In the genomic region with DNA sequence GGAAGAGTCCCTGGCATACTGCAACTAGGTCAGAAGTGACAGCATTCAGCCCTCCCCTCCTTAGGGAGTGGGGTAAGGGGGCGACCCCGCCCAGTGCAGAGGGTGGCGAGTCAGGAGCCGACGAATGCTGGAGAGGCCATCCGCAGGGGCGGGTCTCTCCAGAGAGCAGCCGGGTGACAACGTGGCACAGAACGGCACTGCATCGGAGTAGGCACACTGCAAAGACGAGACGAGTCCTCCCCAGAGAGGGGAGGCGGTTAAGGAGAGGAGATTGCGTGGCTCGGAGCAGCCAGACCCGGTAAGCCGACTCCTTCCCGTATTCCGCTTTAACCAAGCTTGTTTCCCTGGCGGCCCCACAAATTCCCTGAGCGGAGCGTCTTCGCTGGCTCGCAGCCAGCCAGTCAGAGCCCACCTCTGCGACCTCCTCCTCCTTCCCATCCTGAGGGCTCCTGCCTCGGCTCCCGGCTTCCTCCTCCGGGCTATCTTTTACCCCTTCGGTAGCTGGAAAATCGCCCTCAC, we compare ENCODE assay signal across 8 cellular contexts. TPM values are rescaled to one million over a fixed set of nuclear protein-coding genes. Genes with fewer than 3 reads are reported as not detected.
DNase-seq lines count a peak whose midpoint lies in the region; ATAC-seq and TF ChIP-seq lines count a peak whose summit lies in the region.

No MANE protein-coding gene starts in this region.

- H3F3A ChIP-seq in GM23338 (replicated peaks; ENCODE audit: low read depth) = no peaks in the 10 kb centered on the region

- H2AFZ ChIP-seq in GM23338 = peak overlapping the region; percentile 76; the same call in 1 of the 2 replicates
- no peak overlapping the region for H2AFZ ChIP-seq in trophoblast cell (ENCODE audit: insufficient read depth, low read length, poor library complexity)

- H4K12ac ChIP-seq in trophoblast cell (ENCODE audit: low read depth, low read length) = no peak overlapping the region

- H3K14ac ChIP-seq in trophoblast cell (ENCODE audit: low read length) = no peak overlapping the region

- no peak overlapping the region for H3K23ac ChIP-seq in trophoblast cell (ENCODE audit: low read length)

- ATAC-seq in GM23338 = peak; percentile 90

- H3K4me3 Mint-ChIP-seq in GM23338 = peak overlapping the region; percentile 81

- no peaks in the 10 kb centered on the region for H3K9me3 ChIP-seq in trophoblast cell (ENCODE audit: insufficient read depth, low read depth, low read length)
- H3K9me3 ChIP-seq in WERI-Rb-1 (ENCODE audit: severe bottlenecking) = no peaks in the 10 kb centered on the region

- H3K9me3 Mint-ChIP-seq in GM23338 = no peaks in the 10 kb centered on the region

- H3K9me2 ChIP-seq in GM23338 (ENCODE audit: insufficient read depth) = no peaks in the 10 kb centered on the region

- H4K91ac ChIP-seq in trophoblast cell (ENCODE audit: low read depth, low read length) = peak overlapping the region; percentile 35

- TF ChIP-seq CTCF in GM23338 (conservative IDR thresholded peaks at IDR 0.05; ENCODE audit: low read depth in 2 of 2) (no peak), fibroblast of villous mesenchyme (IDR thresholded peaks at IDR 0.05; ENCODE audit: insufficient read depth, low read depth, low read length) (no peak), WERI-Rb-1 (IDR thresholded peaks at IDR 0.05; ENCODE audit: low read depth, low read length) (no peak)

- H3K9ac ChIP-seq in trophoblast cell (ENCODE audit: low read length) = peak overlapping the region; percentile 45

- H3K4ac ChIP-seq in trophoblast cell (ENCODE audit: low read depth, low read length) = no peak overlapping the region

- no CpG with 5 or more reads among the region's 31 CpGs for WGBS in trophoblast cell (ENCODE audit: extremely low coverage, insufficient coverage, insufficient read length)

- H3K4me1 ChIP-seq in GM23338 (ENCODE audit: insufficient read depth) (peaks cover 18% of the 10 kb centered on the region), trophoblast cell (ENCODE audit: control insufficient read depth in 1 of 2, insufficient read depth in 2 of 2, low read length in 2 of 2) (no peaks in the 10 kb centered on the region)

- no peaks in the 10 kb centered on the region for H4K20me1 ChIP-seq in GM23338 (replicated peaks; ENCODE audit: insufficient read depth)

- H4K8ac ChIP-seq in trophoblast cell (ENCODE audit: low read depth, low read length) = no peak overlapping the region

- H3K36me3 ChIP-seq in GM23338 (ENCODE audit: insufficient read depth) (no peaks in the 10 kb centered on the region), trophoblast cell (ENCODE audit: control insufficient read depth in 1 of 2, insufficient read depth in 2 of 2, low read length in 2 of 2) (no peaks in the 10 kb centered on the region), WERI-Rb-1 (no peaks in the 10 kb centered on the region)

- peaks cover 11% of the 10 kb centered on the region for H3K27me3 ChIP-seq in GM23338 (ENCODE audit: insufficient read depth)
- H3K27me3 ChIP-seq in trophoblast cell (ENCODE audit: insufficient read depth, low read length) = no peaks in the 10 kb centered on the region
- H3K27me3 ChIP-seq in WERI-Rb-1 (ENCODE audit: insufficient read depth, low read depth, severe bottlenecking) = peaks cover 39% of the 10 kb centered on the region

- H2AK5ac ChIP-seq in trophoblast cell (ENCODE audit: low read length) = no peak overlapping the region

- DNase-seq in GM23338 (ENCODE audit: low spot score) = peak; percentile 64
- peak; percentile 18 for DNase-seq in SKM-1 treated with dmso at 0.1 percent for 144 hours (lab: John Stamatoyannopoulos, UW; ENCODE audit: unreplicated experiment)
- DNase-seq in fibroblast of villous mesenchyme (ENCODE audit: low read depth) = peak; percentile 49
- peak in 1 of 2 donors; percentile 11 for DNase-seq in trophoblast cell
- no peak for DNase-seq in WERI-Rb-1
- no peak for DNase-seq in mucosa of gallbladder (ENCODE audit: low spot score)
- DNase-seq in NCI-H2029 (lab: John Stamatoyannopoulos, UW) = no peak
- DNase-seq in NCI-H2081 treated with DMSO at 0.1 percent for 48 hours (lab: John Stamatoyannopoulos, UW) = no peak

- peaks cover 4% of the 10 kb centered on the region; the same call in 1 of the 2 replicates for H3K79me2 ChIP-seq in GM23338 (replicated peaks; ENCODE audit: insufficient read depth)
- H3K79me2 ChIP-seq in trophoblast cell (ENCODE audit: control insufficient read depth, insufficient read depth, low read length, poor library complexity) = no peaks in the 10 kb centered on the region

- no peak overlapping the region for H3K27ac Mint-ChIP-seq in GM23338

- peak overlapping the region; percentile 71 for H3K4me3 ChIP-seq in GM23338
- H3K4me3 ChIP-seq in fibroblast of villous mesenchyme (ENCODE audit: low read depth, low read length) = peak overlapping the region; percentile 67
- H3K4me3 ChIP-seq in trophoblast cell (ENCODE audit: low read depth, low read length) = peak overlapping the region; percentile 67
- no peak overlapping the region for H3K4me3 ChIP-seq in WERI-Rb-1 (ENCODE audit: low read depth, low read length)

- peaks cover 16% of the 10 kb centered on the region; the same call in 2 of the 3 replicates for H3K4me1 Mint-ChIP-seq in GM23338

- no peak overlapping the region for H2BK5ac ChIP-seq in trophoblast cell (ENCODE audit: low read depth, low read length, poor library complexity)

- H3K27ac ChIP-seq in GM23338 (ENCODE audit: low read depth) = no peak overlapping the region
- no peak overlapping the region for H3K27ac ChIP-seq in trophoblast cell (ENCODE audit: low read depth, low read length)
- H3K27ac ChIP-seq in WERI-Rb-1 = no peak overlapping the region

- H3K79me1 ChIP-seq in trophoblast cell (ENCODE audit: low read length) = no peaks in the 10 kb centered on the region

- H2BK12ac ChIP-seq in trophoblast cell (ENCODE audit: low read length) = no peak overlapping the region

- peaks cover 10% of the 10 kb centered on the region for H3K27me3 Mint-ChIP-seq in GM23338 (ENCODE audit: insufficient read depth, low read depth, poor library complexity)

- H3K4me2 ChIP-seq in GM23338 (peak overlapping the region; percentile 86), trophoblast cell (ENCODE audit: low read length) (peak overlapping the region; percentile 72)

- no peak overlapping the region for H3K18ac ChIP-seq in trophoblast cell (ENCODE audit: low read length)

- no peaks in the 10 kb centered on the region for H3K36me3 Mint-ChIP-seq in GM23338 (ENCODE audit: low read depth)

- no peak overlapping the region for H2BK120ac ChIP-seq in trophoblast cell (ENCODE audit: insufficient read depth, low read length, poor library complexity)

TF ChIP-seq in GM23338, 12 proteins besides CTCF, POLR2A, EP300 and RAD21:
- TF ChIP-seq POLR2AphosphoS5 (IDR thresholded peaks at IDR 0.05; ENCODE audit: low read depth) (peak; percentile 60), EZH2 (IDR thresholded peaks at IDR 0.05; ENCODE audit: low read depth, unreplicated experiment) (no peak)

RNA-seq across cellular contexts. Expression of a gene that starts 54.9 kb away (rescaled TPM):
- total RNA-seq in GM23338 (2014; rRNA removed; shearing (Covaris generic)) = 10.9 and 23.5 TPM in 2 replicates
- polyA plus RNA-seq in GM23338 (2016; fragmentation: Nextera tagmentation; extraction: Ambion mirVana) = 23.6 and 25.2 TPM in 2 replicates
- total RNA-seq in fibroblast of villous mesenchyme (5.2 and 7.4 TPM in 2 replicates), mucosa of gallbladder (61.2 TPM)
- 18.8 and 19.2 TPM in 2 replicates for polyA plus RNA-seq in trophoblast cell (2013)

Comparison
In these comparisons a context has a peak if more than half of its experiments do, and no peak if none do; other contexts are left out.
1. DNase-seq: peak in GM23338 (single experiment), SKM-1 treated with dmso at 0.1 percent for 144 hours (single experiment) and fibroblast of villous mesenchyme (single experiment); none in WERI-Rb-1 (single experiment), mucosa of gallbladder (single experiment), NCI-H2029 (single experiment) and NCI-H2081 treated with DMSO at 0.1 percent for 48 hours (single experiment).